Comparison of ENCODE assay signal across 29 cellular contexts in the genomic region with DNA sequence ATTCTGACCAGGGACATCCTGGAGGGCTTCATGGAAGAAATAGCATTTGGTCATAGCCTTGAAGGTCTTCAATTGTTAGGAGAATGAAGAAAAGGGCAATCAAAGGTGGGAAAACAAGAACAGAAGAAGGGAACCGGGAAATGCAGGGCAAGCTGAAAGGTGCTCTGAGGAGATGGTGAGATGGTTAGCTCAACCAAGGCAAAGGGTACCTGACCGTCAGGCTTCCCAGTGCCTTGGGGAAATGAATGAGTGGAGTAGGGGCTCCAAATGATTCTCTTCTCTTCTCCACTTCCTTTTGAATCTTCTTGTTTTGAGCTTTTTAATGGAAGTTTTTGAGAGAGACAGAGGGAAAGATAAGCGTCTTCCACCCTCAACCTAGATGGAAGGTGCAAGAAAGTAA.
A peak's percentile ranks its signal among the peaks of the same experiment; 100 is the strongest.
DNase-seq lines count a peak whose midpoint lies in the region; TF ChIP-seq lines count a peak whose summit lies in the region.
"Had no signal": no experiment of that assay in that cellular context is flagged by ENCODE, and none has a peak within 500 bp of the region (broad histone marks: within the 10 kb centered on the region; RNA-seq: fewer than 3 reads in every experiment).

No MANE protein-coding gene starts in this region.

- WGBS in esophagus muscularis mucosa = 93% methylated on average over 3 of the region's 3 CpGs

- no peak overlapping the region for H3K27ac ChIP-seq in esophagus muscularis mucosa (replicated peaks in 1 of 4)
- H3K27ac ChIP-seq: 22Rv1; A549; BLaER1; BLaER1 treated with 17β-estradiol and CSF1 and Interleukin-3, amounts not matched to agents 10 nM and 100 nM; C4-2B had no signal

- no peak for TF ChIP-seq EP300 in esophagus muscularis mucosa (IDR thresholded peaks at IDR 0.05)

- H3K9me3 ChIP-seq in esophagus muscularis mucosa = peaks cover 0 to 6% (median 2%) of the 10 kb centered on the region in 4 donors
- H3K9me3 ChIP-seq: A549, BE2C, Caco-2 had no signal

- H3K4me1 ChIP-seq in esophagus muscularis mucosa = no peaks in the 10 kb centered on the region
- H3K4me1 ChIP-seq: A549, BE2C, Caco-2 had no signal

- no peak for TF ChIP-seq CTCF in esophagus muscularis mucosa (IDR thresholded peaks at IDR 0.05)

- no peak overlapping the region for H3K4me3 ChIP-seq in esophagus muscularis mucosa
- H3K4me3 ChIP-seq: A549; BLaER1; BLaER1 treated with 17β-estradiol and CSF1 and Interleukin-3, amounts not matched to agents 10 nM and 100 nM had no signal

- DNase-seq in activated CD8-positive, alpha-beta memory T cell treated with anti-CD3 and anti-CD28 coated beads for 24 hours = peak; percentile 3
- no peak for DNase-seq in activated CD8-positive, alpha-beta memory T cell treated with anti-CD3 and anti-CD28 coated beads, Interleukin-2, amount 50 U/mL, for 48 hours
- DNase-seq in esophagus muscularis mucosa (ENCODE audit: extremely low spot score) (peak; percentile 55), kidney tubule cell (ENCODE audit: low spot score) (no peak)
- DNase-seq: 8988T; ACHN; AML-193; BE2C; C1 segment of cervical spinal cord; Caco-2; Calu3; CD4-positive, alpha-beta memory T cell; CD4-positive, alpha-beta T cell; CD4-positive, CD25-positive, alpha-beta regulatory T cell; CD8-positive, alpha-beta memory T cell; CD8-positive, alpha-beta T cell; COR-L47; DMS 273 treated with DMSO at 0.1 percent for 48 hours; DMS153; DMS53; DMS79; DMS79 treated with DMSO at 0.1 percent for 48 hours; DND-41; EL had no signal

- intact Hi-C loops in esophagus muscularis mucosa (cut with DNase I) = no loop called here

- no peak for TF ChIP-seq POLR2A in esophagus muscularis mucosa (IDR thresholded peaks at IDR 0.05; ENCODE audit: low read depth)

- no peaks in the 10 kb centered on the region for H3K36me3 ChIP-seq in esophagus muscularis mucosa
- H3K36me3 ChIP-seq: BE2C, BLaER1 had no signal

- peaks cover 0 to 4% (median 0%) of the 10 kb centered on the region in 4 donors for H3K27me3 ChIP-seq in esophagus muscularis mucosa
- H3K27me3 ChIP-seq: BLaER1; BLaER1 treated with 17β-estradiol and CSF1 and Interleukin-3, amounts not matched to agents 10 nM and 100 nM had no signal

Comparison
In these comparisons a context has a peak if more than half of its experiments do, and no peak if none do; other contexts are left out.
1. DNase-seq: peak in activated CD8-positive, alpha-beta memory T cell treated with anti-CD3 and anti-CD28 coated beads for 24 hours (single experiment) and esophagus muscularis mucosa (single experiment); none in activated CD8-positive, alpha-beta memory T cell treated with anti-CD3 and anti-CD28 coated beads, Interleukin-2, amount 50 U/mL, for 48 hours (single experiment) and kidney tubule cell (single experiment).